10 cellular contexts compared by ENCODE assay signal in the genomic region with DNA sequence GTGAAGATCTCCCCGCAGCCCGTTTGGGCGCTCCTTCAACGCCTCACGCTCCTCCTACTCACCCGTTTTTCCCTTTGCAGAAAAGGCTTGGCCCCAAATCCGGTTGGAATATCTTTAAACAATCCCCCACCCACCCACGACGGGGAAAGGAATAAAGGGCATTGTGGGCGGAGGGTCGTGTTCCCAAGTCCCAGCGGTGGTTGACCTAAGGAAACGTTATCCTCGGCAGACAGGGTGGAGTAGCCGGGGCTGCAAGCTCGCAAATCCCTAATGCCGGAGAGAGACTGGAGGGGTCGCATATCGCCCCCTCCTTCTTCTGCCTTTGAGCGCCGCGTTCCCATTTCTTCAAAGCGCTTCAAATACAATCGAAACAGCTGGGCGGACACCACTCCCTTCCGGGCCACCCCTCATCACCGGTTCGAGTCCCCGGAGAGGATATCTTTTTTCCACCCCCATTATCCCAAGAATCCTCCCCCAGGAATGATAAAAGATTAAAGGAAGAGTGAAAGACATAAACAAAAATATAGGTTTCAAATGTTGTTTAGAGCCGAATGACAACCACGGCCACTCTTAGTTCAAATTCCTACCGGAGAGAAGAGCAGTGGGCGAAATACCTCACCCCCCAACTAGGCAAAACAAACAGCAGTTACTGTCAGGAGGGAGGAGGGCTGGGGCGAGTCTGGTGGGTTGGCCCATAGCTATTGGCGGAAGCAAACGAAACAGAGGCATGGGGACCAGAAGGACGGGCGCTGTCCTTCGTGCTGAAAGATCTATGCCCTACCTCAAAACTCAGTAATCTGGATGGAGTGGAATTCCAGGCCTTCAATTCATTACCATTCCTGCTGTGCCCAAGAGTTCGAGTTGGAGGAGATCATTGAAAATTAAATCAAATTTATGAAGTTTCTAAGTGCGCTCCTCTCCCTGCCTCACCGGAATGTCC. TPM values are rescaled to one million over a fixed set of nuclear protein-coding genes. Genes with fewer than 3 reads are reported as not detected.
A peak's percentile ranks its signal among the peaks of the same experiment; 100 is the strongest.
DNase-seq lines count a peak whose midpoint lies in the region; ATAC-seq and TF ChIP-seq lines count a peak whose summit lies in the region.
"Had no signal": no experiment of that assay in that cellular context is flagged by ENCODE, and none has a peak within 500 bp of the region (broad histone marks: within the 10 kb centered on the region; RNA-seq: fewer than 3 reads in every experiment).

No MANE protein-coding gene starts in this region.

- H3K9me3 ChIP-seq in OCI-LY3 (ENCODE audit: insufficient read depth, low read length): no peaks in the 10 kb centered on the region

- no peaks in the 10 kb centered on the region for H3K79me2 ChIP-seq in OCI-LY3 (ENCODE audit: low read length)

- no peak overlapping the region for H3K27ac ChIP-seq in OCI-LY3 (ENCODE audit: low read length)

- H3K27me3 Mint-ChIP-seq in activated T-cell treated with anti-CD3 and anti-CD28 coated beads, Interleukin-2, amount 50 U/mL, for 72 hours (ENCODE audit: low read depth): peaks cover 48% of the 10 kb centered on the region

- H3K36me3 ChIP-seq in OCI-LY3 (replicated peaks; ENCODE audit: low read depth, low read length): no peaks in the 10 kb centered on the region

- peak overlapping the region; percentile 66 to 68 for H3K4me3 Mint-ChIP-seq in activated T-cell treated with anti-CD3 and anti-CD28 coated beads, Interleukin-2, amount 50 U/mL, for 72 hours
- H3K4me3 Mint-ChIP-seq in stimulated activated effector memory CD8-positive, alpha-beta T cell treated with anti-CD3 and anti-CD28 coated beads, Interleukin-12 subunit alpha, Interleukin-12 subunit beta, amount 100 ng/mL, for 72 hours: no peak overlapping the region

- H3K4me3 ChIP-seq in OCI-LY3 (ENCODE audit: low read length): no peak overlapping the region
- no peak overlapping the region for H3K4me3 ChIP-seq in fibroblast of mammary gland (ENCODE audit: control insufficient read depth, low read depth, low read length)

- peaks cover 42% of the 10 kb centered on the region for H3K27me3 ChIP-seq in OCI-LY3 (ENCODE audit: low read depth, low read length)

- peak overlapping the region; percentile 55 for H3K27ac Mint-ChIP-seq in activated T-cell treated with anti-CD3 and anti-CD28 coated beads, Interleukin-2, amount 50 U/mL, for 72 hours
- H3K27ac Mint-ChIP-seq in stimulated activated effector memory CD8-positive, alpha-beta T cell treated with anti-CD3 and anti-CD28 coated beads, Interleukin-12 subunit alpha, Interleukin-12 subunit beta, amount 100 ng/mL, for 72 hours: peak overlapping the region; percentile 37

- TF ChIP-seq CTCF in OCI-LY3 (IDR thresholded peaks at IDR 0.05; ENCODE audit: low read depth, low read length) (no peak), fibroblast of mammary gland (conservative IDR thresholded peaks at IDR 0.05; ENCODE audit: control insufficient read depth, insufficient read depth, low read depth, low read length) (no peak)

- no peak overlapping the region for H3K9ac ChIP-seq in OCI-LY3 (ENCODE audit: low read length)

- H3K9me3 Mint-ChIP-seq in activated T-cell treated with anti-CD3 and anti-CD28 coated beads, Interleukin-2, amount 50 U/mL, for 72 hours: no peaks in the 10 kb centered on the region
- H3K9me3 Mint-ChIP-seq in stimulated activated effector memory CD8-positive, alpha-beta T cell treated with anti-CD3 and anti-CD28 coated beads, Interleukin-12 subunit alpha, Interleukin-12 subunit beta, amount 100 ng/mL, for 72 hours: no peaks in the 10 kb centered on the region

- peaks cover 38% of the 10 kb centered on the region for H3K4me1 Mint-ChIP-seq in activated T-cell treated with anti-CD3 and anti-CD28 coated beads, Interleukin-2, amount 50 U/mL, for 72 hours (ENCODE audit: low read depth)
- peaks cover 52% of the 10 kb centered on the region for H3K4me1 Mint-ChIP-seq in stimulated activated effector memory CD8-positive, alpha-beta T cell treated with anti-CD3 and anti-CD28 coated beads, Interleukin-12 subunit alpha, Interleukin-12 subunit beta, amount 100 ng/mL, for 72 hours

- H3K4me1 ChIP-seq in OCI-LY3 (ENCODE audit: low read length): peaks cover 9% of the 10 kb centered on the region

- 0 out of 2 replicates have a peak, but pooled peaks cover 4% of the 10 kb centered on the region for H4K20me1 ChIP-seq in OCI-LY3 (ENCODE audit: insufficient read depth, low read length)

- DNase-seq in activated T-cell treated with anti-CD3 and anti-CD28 coated beads, Interleukin-2, amount 50 U/mL, for 72 hours: peak; percentile 38 to 51
- DNase-seq in activated T-cell treated with anti-CD3 and anti-CD28 coated beads for 4 hours: no peak
- peak; percentile 49 for DNase-seq in fibroblast of mammary gland (ENCODE audit: low read depth)
- DNase-seq in stimulated activated effector memory CD8-positive, alpha-beta T cell treated with anti-CD3 and anti-CD28 coated beads, Interleukin-12 subunit alpha, Interleukin-12 subunit beta, amount 100 ng/mL, for 72 hours (ENCODE audit: low spot score in 2 of 2): no peak
- no peak for DNase-seq in activated effector memory CD4-positive, alpha-beta T cell treated with anti-CD3 and anti-CD28 coated beads, Interleukin-2, amount 50 U/mL, for 16 hours
- DNase-seq in SW480 (ENCODE audit: low spot score): no peak

- no peak overlapping the region for H2AFZ ChIP-seq in OCI-LY3 (ENCODE audit: low read depth, low read length)

- peaks cover 0 to 5% of the 10 kb centered on the region in 2 donors for H3K36me3 Mint-ChIP-seq in activated T-cell treated with anti-CD3 and anti-CD28 coated beads, Interleukin-2, amount 50 U/mL, for 72 hours (ENCODE audit: insufficient read depth in 2 of 2)
- no peaks in the 10 kb centered on the region for H3K36me3 Mint-ChIP-seq in stimulated activated effector memory CD8-positive, alpha-beta T cell treated with anti-CD3 and anti-CD28 coated beads, Interleukin-12 subunit alpha, Interleukin-12 subunit beta, amount 100 ng/mL, for 72 hours

- no peak for ATAC-seq in activated T-cell treated with anti-CD3 and anti-CD28 coated beads, Interleukin-2, amount 50 U/mL, for 72 hours (replicated peaks in 1 of 2)
- ATAC-seq in stimulated activated effector memory CD8-positive, alpha-beta T cell treated with anti-CD3 and anti-CD28 coated beads, Interleukin-12 subunit alpha, Interleukin-12 subunit beta, amount 100 ng/mL, for 72 hours: no peak
- ATAC-seq in GM18519 (IDR thresholded peaks at IDR 0.05; ENCODE audit: low FRiP score, unreplicated experiment): no peak
- ATAC-seq: Right ventricle myocardium inferior had no signal

- 0 out of 2 replicates have a peak overlapping the region, but pooled peaks have one; percentile 17 for H3K4me2 ChIP-seq in OCI-LY3 (ENCODE audit: low read length)

RNA-seq across cellular contexts. Expression of gene GAD1, which starts 2.8 kb away (rescaled TPM):
- 10 to 100 TPM; 12.8 to 17.8 TPM for total RNA-seq in activated T-cell treated with anti-CD3 and anti-CD28 coated beads, Interleukin-2, amount 50 U/mL, for 72 hours
- total RNA-seq: Right ventricle myocardium inferior had no signal

RNA-seq across cellular contexts. Expression of gene ERICH2, which starts 43.7 kb away (rescaled TPM):
- under 1 TPM; 0.46 to 0.58 TPM for total RNA-seq in activated T-cell treated with anti-CD3 and anti-CD28 coated beads, Interleukin-2, amount 50 U/mL, for 72 hours
- total RNA-seq: glomerular endothelial cell, Right ventricle myocardium inferior had no signal

Comparison
In these comparisons a context has a peak if more than half of its experiments do, and no peak if none do; other contexts are left out.
1. DNase-seq: peak in activated T-cell treated with anti-CD3 and anti-CD28 coated beads, Interleukin-2, amount 50 U/mL, for 72 hours (2 of 2) and fibroblast of mammary gland (single experiment); none in activated T-cell treated with anti-CD3 and anti-CD28 coated beads for 4 hours (single experiment), stimulated activated effector memory CD8-positive, alpha-beta T cell treated with anti-CD3 and anti-CD28 coated beads, Interleukin-12 subunit alpha, Interleukin-12 subunit beta, amount 100 ng/mL, for 72 hours (0 of 2), activated effector memory CD4-positive, alpha-beta T cell treated with anti-CD3 and anti-CD28 coated beads, Interleukin-2, amount 50 U/mL, for 16 hours (single experiment) and SW480 (single experiment).